ENCODE assay signal across 12 cellular contexts in the genomic region with DNA sequence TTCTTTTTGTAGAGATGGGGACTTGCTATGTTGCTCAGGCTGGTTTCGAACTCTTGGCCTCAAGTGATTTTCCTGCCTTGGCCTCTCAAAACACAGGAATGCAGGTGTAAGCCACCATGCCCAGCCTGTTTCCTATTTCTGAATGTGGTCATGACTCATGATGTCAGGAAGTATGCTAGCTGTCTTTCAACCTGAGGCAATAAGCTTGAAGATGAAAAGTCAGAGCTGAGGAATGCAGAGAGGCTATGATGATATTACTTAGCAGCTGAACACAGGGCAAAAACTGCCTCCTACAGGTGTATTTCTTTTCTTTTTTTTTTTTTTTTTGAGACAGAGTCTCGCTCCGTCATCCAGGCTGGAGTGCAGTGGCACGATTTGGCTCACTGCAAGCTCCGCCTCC. TPM values are rescaled to one million over a fixed set of nuclear protein-coding genes. Genes with fewer than 3 reads are reported as not detected.
DNase-seq lines count a peak whose midpoint lies in the region; ATAC-seq and TF ChIP-seq lines count a peak whose summit lies in the region.
"Had no signal": no experiment of that assay in that cellular context is flagged by ENCODE, and none has a peak within 500 bp of the region (broad histone marks: within the 10 kb centered on the region; RNA-seq: fewer than 3 reads in every experiment).

No MANE protein-coding gene starts in this region.

- no peak overlapping the region for H3K18ac ChIP-seq in trophoblast cell (ENCODE audit: low read length)

- H4K8ac ChIP-seq in trophoblast cell (ENCODE audit: low read depth, low read length) = no peak overlapping the region

- H4K12ac ChIP-seq in trophoblast cell (ENCODE audit: low read depth, low read length) = no peak overlapping the region

- no peak for TF ChIP-seq POLR2A in gastroesophageal sphincter (IDR thresholded peaks at IDR 0.05)

- no peak overlapping the region for H4K91ac ChIP-seq in trophoblast cell (ENCODE audit: low read depth, low read length)

- peaks cover 2% of the 10 kb centered on the region for H3K79me1 ChIP-seq in trophoblast cell (ENCODE audit: low read length)

- no peak overlapping the region for H2BK12ac ChIP-seq in trophoblast cell (ENCODE audit: low read length)

- H3K4me1 ChIP-seq in trophoblast cell (ENCODE audit: control insufficient read depth in 1 of 2, insufficient read depth in 2 of 2, low read length in 2 of 2) (peaks cover 0 to 3% of the 10 kb centered on the region in 2 experiments), gastroesophageal sphincter (no peaks in the 10 kb centered on the region)
- H3K4me1 ChIP-seq: thyroid gland had no signal

- DNase-seq in NOMO-1 treated with DMSO at 0.1 percent for 48 hours (lab: John Stamatoyannopoulos, UW; ENCODE audit: unreplicated experiment) = peak; percentile 24
- DNase-seq in NOMO-1 treated with dmso at 0.1 percent for 144 hours (lab: John Stamatoyannopoulos, UW; ENCODE audit: unreplicated experiment) = no peak
- DNase-seq in M059J (ENCODE audit: low read depth) = peak; percentile 99
- DNase-seq in astrocyte of the spinal cord (ENCODE audit: low read depth, low spot score) = peak; percentile 58
- peak; percentile 89 to 97 for DNase-seq in trophoblast cell
- no peak for DNase-seq in GF-D8 (lab: John Stamatoyannopoulos, UW)
- DNase-seq in midbrain (lab: John Stamatoyannopoulos, UW) = no peak
- DNase-seq: activated effector memory CD4-positive, alpha-beta T cell treated with Interleukin-2 at 50 U/mL for 16 hours; NCI-H510A; stimulated activated CD4-positive, alpha-beta T cell treated with anti-CD3 and anti-CD28 coated beads, Interleukin-4, amount 100 ng/mL, for 4 hours; thyroid gland had no signal

- no peak overlapping the region for H3K27ac ChIP-seq in trophoblast cell (ENCODE audit: low read depth, low read length)
- no peak overlapping the region for H3K27ac ChIP-seq in gastroesophageal sphincter
- H3K27ac ChIP-seq: thyroid gland had no signal

- no peak for ATAC-seq in gastroesophageal sphincter

- H3K4me3 ChIP-seq in astrocyte of the spinal cord (ENCODE audit: low read depth, low read length) (no peak overlapping the region), trophoblast cell (ENCODE audit: low read depth, low read length) (no peak overlapping the region), gastroesophageal sphincter (no peak overlapping the region)
- H3K4me3 ChIP-seq: thyroid gland had no signal

- TF ChIP-seq EP300 in gastroesophageal sphincter (IDR thresholded peaks at IDR 0.05) = no peak

- no peak for TF ChIP-seq CTCF in astrocyte of the spinal cord (IDR thresholded peaks at IDR 0.05; ENCODE audit: low read depth, low read length)
- TF ChIP-seq CTCF in gastroesophageal sphincter (IDR thresholded peaks at IDR 0.05) = no peak

- no peak overlapping the region for H2BK120ac ChIP-seq in trophoblast cell (ENCODE audit: insufficient read depth, low read length, poor library complexity)

- H3K36me3 ChIP-seq in trophoblast cell (ENCODE audit: control insufficient read depth in 1 of 2, insufficient read depth in 2 of 2, low read length in 2 of 2) = no peaks in the 10 kb centered on the region
- H3K36me3 ChIP-seq in gastroesophageal sphincter = no peaks in the 10 kb centered on the region
- H3K36me3 ChIP-seq: thyroid gland had no signal

- no peaks in the 10 kb centered on the region for H3K79me2 ChIP-seq in trophoblast cell (ENCODE audit: control insufficient read depth, insufficient read depth, low read length, poor library complexity)

- H2BK5ac ChIP-seq in trophoblast cell (ENCODE audit: low read depth, low read length, poor library complexity) = no peak overlapping the region

- no peaks in the 10 kb centered on the region for H3K9me3 ChIP-seq in trophoblast cell (ENCODE audit: insufficient read depth, low read depth, low read length)
- no peaks in the 10 kb centered on the region for H3K9me3 ChIP-seq in gastroesophageal sphincter
- H3K9me3 ChIP-seq: thyroid gland had no signal

- no peak overlapping the region for H3K9ac ChIP-seq in trophoblast cell (ENCODE audit: low read length)

- H2AFZ ChIP-seq in trophoblast cell (ENCODE audit: insufficient read depth, low read length, poor library complexity) = no peak overlapping the region

- H3K4me2 ChIP-seq in trophoblast cell (ENCODE audit: low read length) = no peak overlapping the region

- no peak overlapping the region for H2AK5ac ChIP-seq in trophoblast cell (ENCODE audit: low read length)

- H3K4ac ChIP-seq in trophoblast cell (ENCODE audit: low read depth, low read length) = no peak overlapping the region

- H3K23ac ChIP-seq in trophoblast cell (ENCODE audit: low read length) = no peak overlapping the region

- H3K27me3 ChIP-seq in trophoblast cell (ENCODE audit: insufficient read depth, low read length) (no peaks in the 10 kb centered on the region), gastroesophageal sphincter (no peaks in the 10 kb centered on the region)
- H3K27me3 ChIP-seq: thyroid gland had no signal

- no peak overlapping the region for H3K14ac ChIP-seq in trophoblast cell (ENCODE audit: low read length)

- in situ Hi-C loops in astrocyte of the spinal cord (cut with HindIII; ENCODE audit: low sequenced_read_pairs) = no loop called here

- no CpG with 5 or more reads among the region's 5 CpGs for WGBS in trophoblast cell (ENCODE audit: extremely low coverage, insufficient coverage, insufficient read length)
- WGBS in gastroesophageal sphincter (ENCODE audit: low coverage in 1 of 2), 2 donors = 66 to 90% methylated on average over 2 to 4 of the region's 5 CpGs

RNA-seq across cellular contexts. Expression of a gene that starts 9.0 kb away (rescaled TPM):
- 126 and 173 TPM in 2 replicates for total RNA-seq in M059J (2014; rRNA removed; shearing (Covaris generic))
- 329 and 350 TPM in 2 replicates for polyA plus RNA-seq in trophoblast cell (2013)
- total RNA-seq in gastroesophageal sphincter = 10 to 100 TPM; 41.1 to 79.5 (median 47.5) TPM

RNA-seq across cellular contexts. Expression of a gene that starts 59.8 kb away (rescaled TPM):
- 23.3 and 29.8 TPM in 2 replicates for total RNA-seq in M059J (2014; rRNA removed; shearing (Covaris generic))
- 145 and 149 TPM in 2 replicates for polyA plus RNA-seq in trophoblast cell (2013)
- 100 to 1,000 TPM in 1 of 4 donors, 10 to 100 TPM in 3; 68.2 to 104 (median 88.2) TPM for total RNA-seq in gastroesophageal sphincter

Comparison
In these comparisons a context has a peak if more than half of its experiments do, and no peak if none do; other contexts are left out.
1. DNase-seq: peak in NOMO-1 treated with DMSO at 0.1 percent for 48 hours (single experiment), M059J (single experiment), astrocyte of the spinal cord (single experiment) and trophoblast cell (2 of 2); none in NOMO-1 treated with dmso at 0.1 percent for 144 hours (single experiment), GF-D8 (single experiment) and midbrain (single experiment).